In genomic region chr6:45376310-45377040, GRCh38 we compare ENCODE assay signal across 8 cellular contexts. TPM values are rescaled to one million over a fixed set of nuclear protein-coding genes. Genes with fewer than 3 reads are reported as not detected.
DNase-seq lines count a peak whose midpoint lies in the region; ATAC-seq, FAIRE-seq and TF ChIP-seq lines count a peak whose summit lies in the region.

No MANE protein-coding gene starts in this region.

- CTCF ChIA-PET in activated CD8-positive, alpha-beta T cell treated with anti-CD3 and anti-CD28 coated beads for 36 hours (lab: Charles Lee), result interaction anchor here (1.0 kb wide), 1 partner anchor 22 kb away, joined by 3 read pairs; no protein-coding TSS in a partner anchor

- no peaks in the 10 kb centered on the region for H3K36me3 ChIP-seq in hepatocyte (replicated peaks; ENCODE audit: insufficient read depth, low read depth)
- no peaks in the 10 kb centered on the region for H3K36me3 ChIP-seq in small intestine (ENCODE audit: control insufficient read depth in 2 of 2, insufficient read depth in 2 of 2, low read length in 2 of 2)

- H3K79me2 ChIP-seq in hepatocyte, result peaks cover 33% of the 10 kb centered on the region

- H3K9me3 ChIP-seq in hepatocyte (ENCODE audit: low read depth) (no peaks in the 10 kb centered on the region), small intestine (ENCODE audit: control insufficient read depth, low read depth) (no peaks in the 10 kb centered on the region)

- H2AFZ ChIP-seq in hepatocyte, result peak overlapping the region; percentile 96

- intact Hi-C loops in activated CD8-positive, alpha-beta T cell treated with anti-CD3 and anti-CD28 coated beads for 36 hours (cut with micrococcal nuclease), result loop anchor here (10.0 kb wide), 1 partner anchor 212 kb away; no protein-coding TSS in a partner anchor

- 33% methylated on average over 11 of the region's 11 CpGs for WGBS in hepatocyte (ENCODE audit: low lambda C conversion rate, missing lambda C conversion rate)
- WGBS in small intestine, 3 donors, result 16 to 30% (median 28%) methylated on average over 11 of the region's 11 CpGs

- H3K4me1 ChIP-seq in hepatocyte (ENCODE audit: insufficient read depth) (peaks cover 23% of the 10 kb centered on the region), small intestine (ENCODE audit: control insufficient read depth in 2 of 2, insufficient read depth in 1 of 2, low read depth in 1 of 2, low read length in 1 of 2) (peaks cover 2 to 3% of the 10 kb centered on the region in 2 donors)

- ATAC-seq in activated CD8-positive, alpha-beta T cell treated with anti-CD3 and anti-CD28 coated beads for 36 hours, result no peak
- no peak for ATAC-seq in HG03175 (IDR thresholded peaks at IDR 0.05; ENCODE audit: unreplicated experiment)
- no peak for ATAC-seq in GM19023 (IDR thresholded peaks at IDR 0.05; ENCODE audit: unreplicated experiment)

- DNase-seq in HFF-Myc (ENCODE audit: extremely low read depth, low read depth), result no peak
- no peak for DNase-seq in activated CD8-positive, alpha-beta T cell treated with anti-CD3 and anti-CD28 coated beads for 36 hours
- peak; percentile 24 for DNase-seq in hepatocyte (ENCODE audit: low spot score)
- DNase-seq in small intestine, result peak; percentile 5
- no peak for DNase-seq in stimulated activated CD4-positive, alpha-beta T cell treated with anti-CD3 and anti-CD28 coated beads, Interleukin-2, amount 100 ng/mL, for 24 hours
- no peak for DNase-seq in NCI-H2196 (lab: John Stamatoyannopoulos, UW; ENCODE audit: unreplicated experiment)

- peak overlapping the region; percentile 96 for H3K4me3 Mint-ChIP-seq in activated CD8-positive, alpha-beta T cell treated with anti-CD3 and anti-CD28 coated beads for 36 hours

- H3K27ac Mint-ChIP-seq in activated CD8-positive, alpha-beta T cell treated with anti-CD3 and anti-CD28 coated beads for 36 hours, result peak overlapping the region; percentile 99

- TF ChIP-seq CTCF in HFF-Myc (IDR thresholded peaks at IDR 0.05; ENCODE audit: low read depth, low read length, missing control alignments), result no peak
- TF ChIP-seq CTCF in activated CD8-positive, alpha-beta T cell treated with anti-CD3 and anti-CD28 coated beads for 36 hours (IDR thresholded peaks at IDR 0.05), result no peak
- TF ChIP-seq CTCF in hepatocyte (IDR thresholded peaks at IDR 0.05; ENCODE audit: poor library complexity), result no peak

- H3K4me2 ChIP-seq in hepatocyte, result peak overlapping the region; percentile 86

- H3K27ac ChIP-seq in hepatocyte (peak overlapping the region; percentile 100), small intestine (ENCODE audit: low read depth in 1 of 2, low read length in 1 of 2) (peak overlapping the region in 1 of 2 donors; percentile 99)

- FAIRE-seq in small intestine (lab: Jason Lieb, UNC), result peak; percentile 41

- POLR2A ChIA-PET in activated CD8-positive, alpha-beta T cell treated with anti-CD3 and anti-CD28 coated beads for 36 hours (lab: Charles Lee), result interaction anchor here (1.1 to 2.2 kb wide), 2 partner anchors 45 to 162 kb away, joined by 4 to 20 read pairs; no protein-coding TSS in a partner anchor

- H4K20me1 ChIP-seq in hepatocyte (ENCODE audit: insufficient read depth, poor library complexity, severe bottlenecking), result no peaks in the 10 kb centered on the region

- no peaks in the 10 kb centered on the region for H3K9me3 Mint-ChIP-seq in activated CD8-positive, alpha-beta T cell treated with anti-CD3 and anti-CD28 coated beads for 36 hours

- H3K4me3 ChIP-seq in HFF-Myc (replicated peaks; ENCODE audit: low read depth, low read length) (peak overlapping the region; percentile 72), hepatocyte (peak overlapping the region; percentile 82), small intestine (ENCODE audit: low read depth in 1 of 2, low read length in 2 of 2) (peak overlapping the region in 1 of 2 donors; percentile 82)

- H3K4me1 Mint-ChIP-seq in activated CD8-positive, alpha-beta T cell treated with anti-CD3 and anti-CD28 coated beads for 36 hours (ENCODE audit: low read depth), result peaks cover 28% of the 10 kb centered on the region

- no peaks in the 10 kb centered on the region for H3K27me3 ChIP-seq in hepatocyte
- no peaks in the 10 kb centered on the region for H3K27me3 ChIP-seq in small intestine (ENCODE audit: control insufficient read depth in 2 of 2, insufficient read depth in 2 of 2, low read length in 2 of 2)

- H3K36me3 Mint-ChIP-seq in activated CD8-positive, alpha-beta T cell treated with anti-CD3 and anti-CD28 coated beads for 36 hours (ENCODE audit: low read depth), result peaks cover 7% of the 10 kb centered on the region

- H3K9me2 ChIP-seq in hepatocyte (replicated peaks; ENCODE audit: insufficient read depth), result no peaks in the 10 kb centered on the region

- H3K27me3 Mint-ChIP-seq in activated CD8-positive, alpha-beta T cell treated with anti-CD3 and anti-CD28 coated beads for 36 hours, result no peaks in the 10 kb centered on the region

RNA-seq across cellular contexts. Expression of gene SUPT3H, which starts 1.3 kb away (rescaled TPM):
- 10 to 100 TPM; 20.0 to 20.2 TPM for total RNA-seq in activated CD8-positive, alpha-beta T cell treated with anti-CD3 and anti-CD28 coated beads for 36 hours
- 6.8 and 9.1 TPM in 2 replicates for total RNA-seq in hepatocyte
- 7.7 and 8.9 TPM in 2 replicates for polyA plus RNA-seq in hepatocyte
- 1 to 10 TPM; 2.0 to 7.8 (median 6.1) TPM for polyA plus RNA-seq in small intestine

RNA-seq across cellular contexts. Expression of gene RUNX2, which starts 48.3 kb away (rescaled TPM):
- 1 to 10 TPM; 8.0 to 9.3 TPM for total RNA-seq in activated CD8-positive, alpha-beta T cell treated with anti-CD3 and anti-CD28 coated beads for 36 hours
- 1.6 and 2.1 TPM in 2 replicates for total RNA-seq in hepatocyte
- polyA plus RNA-seq in hepatocyte, result 1.0 and 1.9 TPM in 2 replicates
- 1 to 10 TPM in 1 of 3 donors, under 1 TPM in 2; under 0.01 to 1.1 (median 0.81) TPM for polyA plus RNA-seq in small intestine

Comparison
In these comparisons a context has a peak if more than half of its experiments do, and no peak if none do; other contexts are left out.
1. DNase-seq: peak in hepatocyte (single experiment) and small intestine (single experiment); none in HFF-Myc (single experiment), activated CD8-positive, alpha-beta T cell treated with anti-CD3 and anti-CD28 coated beads for 36 hours (single experiment), stimulated activated CD4-positive, alpha-beta T cell treated with anti-CD3 and anti-CD28 coated beads, Interleukin-2, amount 100 ng/mL, for 24 hours (0 of 2) and NCI-H2196 (single experiment).